8 cellular contexts compared by ENCODE assay signal in the genomic region with DNA sequence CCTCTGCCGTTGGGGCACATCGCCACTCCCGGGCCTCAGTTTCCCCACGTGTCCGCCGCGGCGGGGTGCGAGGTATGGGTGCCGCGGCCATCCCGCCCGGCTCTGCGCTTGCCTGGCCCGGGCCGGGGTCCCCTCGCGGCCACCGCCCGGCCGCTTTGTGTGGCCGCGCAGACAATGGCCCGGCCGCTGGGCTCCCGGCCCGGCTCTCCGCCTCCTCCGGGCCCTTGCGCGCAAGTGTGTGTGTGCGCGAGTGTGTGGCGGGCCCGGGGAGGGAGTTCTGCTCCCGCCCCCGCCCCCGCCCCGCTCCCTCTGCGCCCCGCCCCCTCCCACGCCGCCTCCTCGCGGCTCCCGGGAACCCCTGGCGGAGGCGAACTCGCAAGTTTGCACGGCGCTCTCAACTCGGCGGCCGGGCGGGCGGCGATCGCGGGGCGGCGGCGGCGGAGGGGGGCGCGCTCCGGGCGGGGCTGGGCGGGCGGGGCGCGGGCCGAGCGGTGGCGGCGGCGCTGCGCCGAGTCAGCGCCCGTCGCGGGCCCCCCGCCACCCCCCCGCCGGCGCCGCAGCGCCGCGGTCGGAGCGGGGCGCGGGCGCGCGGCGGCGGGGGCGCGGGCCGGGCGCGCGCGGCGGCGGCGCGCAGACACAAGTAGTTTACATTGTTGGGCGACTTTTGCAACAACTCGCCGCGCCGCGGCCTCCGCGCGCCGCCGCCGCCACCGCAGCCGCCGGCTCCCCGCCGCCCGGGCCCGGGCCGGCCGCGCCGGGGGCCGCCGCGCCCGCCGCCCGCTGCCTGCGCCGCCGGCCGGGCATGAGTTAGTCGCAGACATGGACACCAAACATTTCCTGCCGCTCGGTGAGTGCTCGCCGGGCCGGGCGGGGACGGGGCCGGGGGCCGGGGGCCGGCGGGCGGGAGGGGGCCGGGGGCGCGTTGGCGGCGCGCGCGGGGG. TPM values are rescaled to one million over a fixed set of nuclear protein-coding genes. Genes with fewer than 3 reads are reported as not detected.
DNase-seq lines count a peak whose midpoint lies in the region; ATAC-seq and TF ChIP-seq lines count a peak whose summit lies in the region.

A gene (plus strand): TSS at position 643 of the 941 bp plus-strand sequence. CDS start 177 bp downstream, at position 820.

- H4K5ac ChIP-seq in mesendoderm (ENCODE audit: low read length) = no peak within 1 kb of the TSS

- H3K56ac ChIP-seq in mesendoderm (ENCODE audit: low read length) = peak within 1 kb of the TSS; percentile 98

- peak within 1 kb of the TSS; percentile 86 for H3K9ac ChIP-seq in mesendoderm (ENCODE audit: low read length)

- peak within 1 kb of the TSS; percentile 57 for H2BK5ac ChIP-seq in mesendoderm (ENCODE audit: low read length)

- no peak within 1 kb of the TSS for H3K27ac Mint-ChIP-seq in endothelial cell (ENCODE audit: unreplicated experiment)

- no peaks in the 10 kb centered on the region for H3K36me3 ChIP-seq in mesendoderm (ENCODE audit: control insufficient read depth, insufficient read depth, low read length)

- no peaks in the 10 kb centered on the region for H3K27me3 ChIP-seq in mesendoderm (ENCODE audit: insufficient read depth, low read length, poor library complexity)

- peaks cover 36% of the 10 kb centered on the region for H3K79me2 ChIP-seq in mesendoderm (ENCODE audit: control insufficient read depth, insufficient read depth, low read length)

- H3K4ac ChIP-seq in mesendoderm (ENCODE audit: low read depth, low read length) = peak within 1 kb of the TSS; percentile 49

- H3K27me3 Mint-ChIP-seq in endothelial cell (ENCODE audit: unreplicated experiment) = peaks cover 7% of the 10 kb centered on the region

- peak within 1 kb of the TSS; percentile 51 for H3K4me3 ChIP-seq in mesendoderm (ENCODE audit: low read length)

- H3K4me1 Mint-ChIP-seq in endothelial cell (ENCODE audit: unreplicated experiment) = peaks cover 16% of the 10 kb centered on the region

- no peak within 1 kb of the TSS for H2BK15ac ChIP-seq in mesendoderm (replicated peaks; ENCODE audit: low read depth)

- H3K23ac ChIP-seq in mesendoderm (ENCODE audit: low read length) = peak within 1 kb of the TSS; percentile 97

- H3K79me1 ChIP-seq in mesendoderm (ENCODE audit: low read length) = peaks cover 8% of the 10 kb centered on the region

- H3K9me3 Mint-ChIP-seq in endothelial cell (ENCODE audit: unreplicated experiment) = no peaks in the 10 kb centered on the region

- no peak within 1 kb of the TSS for H2AK5ac ChIP-seq in mesendoderm (ENCODE audit: low read length)

- no peaks in the 10 kb centered on the region for H3K4me1 ChIP-seq in mesendoderm (ENCODE audit: control insufficient read depth, low read depth, low read length)

- DNase-seq in AG08395 (ENCODE audit: low spot score) = peak; percentile 95
- peak; percentile 91 for DNase-seq in NCI-H69 (lab: John Stamatoyannopoulos, UW)
- peak; percentile 61 for DNase-seq in activated T-cell treated with anti-CD3 and anti-CD28 coated beads for 1 hour (ENCODE audit: low read depth)
- peak; percentile 82 for DNase-seq in endothelial cell (ENCODE audit: low spot score)
- peak; percentile 82 for DNase-seq in mesendoderm
- peak; percentile 54 to 61 for DNase-seq in stimulated activated CD8-positive, alpha-beta memory T cell treated with anti-CD3 and anti-CD28 coated beads, Interleukin-15, amount 100 ng/mL, for 4 hours (ENCODE audit: low read depth in 2 of 2)

- peak within 1 kb of the TSS; percentile 87 for H3K4me3 Mint-ChIP-seq in endothelial cell (ENCODE audit: unreplicated experiment)

- H4K8ac ChIP-seq in mesendoderm (ENCODE audit: low read depth, low read length) = peak within 1 kb of the TSS; percentile 28

- TF ChIP-seq CTCF in endothelial cell (IDR thresholded peaks at IDR 0.05; ENCODE audit: unreplicated experiment) = no peak

- H2BK120ac ChIP-seq in mesendoderm (ENCODE audit: low read depth, low read length) = peak within 1 kb of the TSS; percentile 46

- no CpG with 5 or more reads among the region's 164 CpGs for WGBS in mesendoderm (ENCODE audit: extremely low coverage, insufficient coverage, low lambda C conversion rate)

- H3K4me2 ChIP-seq in mesendoderm (ENCODE audit: low read length) = peak within 1 kb of the TSS; percentile 90

- H3K27ac ChIP-seq in mesendoderm (ENCODE audit: low read depth, low read length) = peak within 1 kb of the TSS; percentile 65

- H3K18ac ChIP-seq in mesendoderm (ENCODE audit: low read length) = peak within 1 kb of the TSS; percentile 77

- ATAC-seq in GM21423 (IDR thresholded peaks at IDR 0.05; ENCODE audit: unreplicated experiment) (peak; percentile 38), GM19467 (IDR thresholded peaks at IDR 0.05; ENCODE audit: unreplicated experiment) (no peak)

- no peaks in the 10 kb centered on the region for H3K36me3 Mint-ChIP-seq in endothelial cell (ENCODE audit: low read depth, unreplicated experiment)

RNA-seq across cellular contexts. Expression of the gene that starts here (rescaled TPM):
- total RNA-seq in endothelial cell (ENCODE audit: unreplicated experiment) = 83.3 TPM
- polyA plus RNA-seq in mesendoderm (2013, experiment 1 of 2) = 16.4 TPM
- 16.9 TPM for polyA plus RNA-seq in mesendoderm (2013, experiment 2 of 2)
